Comparison of ENCODE assay signal across 31 cellular contexts in the genomic region with DNA sequence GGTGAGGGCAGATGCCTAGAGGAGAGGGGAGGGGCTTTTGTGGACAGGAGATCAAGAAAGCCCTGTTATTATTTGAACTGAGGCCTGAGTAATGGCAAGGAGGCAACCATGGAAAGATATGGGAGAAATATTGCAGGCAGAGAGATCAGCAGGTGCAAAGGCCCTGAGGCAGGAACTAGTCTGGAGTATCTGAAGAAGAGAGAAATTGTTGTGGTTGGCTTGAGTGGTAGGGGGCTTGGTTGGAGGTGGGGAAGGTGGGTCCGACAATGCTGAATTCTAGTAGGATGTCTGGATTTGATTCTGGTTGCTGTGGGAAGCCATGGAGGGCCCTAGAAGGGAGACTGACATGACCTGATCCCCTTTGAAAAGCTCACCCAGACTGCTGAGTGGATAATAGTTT.
"Had no signal": no experiment of that assay in that cellular context is flagged by ENCODE, and none has a peak within 500 bp of the region (broad histone marks: within the 10 kb centered on the region; RNA-seq: fewer than 3 reads in every experiment).

No MANE protein-coding gene starts in this region.

- H3K36me3 Mint-ChIP-seq: activated naive CD4-positive, alpha-beta T cell treated with anti-CD3 and anti-CD28 coated beads, Interleukin-2, amount 10 ng/mL, durations not matched to agents 7 days and 5 days had no signal

- H3K4me3 Mint-ChIP-seq: activated CD4-positive, alpha-beta memory T cell treated with anti-CD3 and anti-CD28 coated beads, Interleukin-2, amount 10 ng/mL, durations not matched to agents 7 days and 5 days; activated CD4-positive, alpha-beta T cell treated with anti-CD3 and anti-CD28 coated beads for 36 hours; activated CD4-positive, alpha-beta T cell treated with anti-CD3 and anti-CD28 coated beads, Interleukin-2, amount 10 ng/mL, durations not matched to agents 24 days and 14 days; activated naive CD4-positive, alpha-beta T cell treated with anti-CD3 and anti-CD28 coated beads, Interleukin-2, amount 10 ng/mL, durations not matched to agents 7 days and 5 days; activated naive CD8-positive, alpha-beta T cell treated with anti-CD3 and anti-CD28 coated beads, Interleukin-2, amount 10 ng/mL, durations not matched to agents 7 days and 5 days; activated T-cell treated with anti-CD3 and anti-CD28 coated beads, Interleukin-2, amount 50 U/mL, for 24 hours; activated T-cell treated with anti-CD3 and anti-CD28 coated beads, Interleukin-2, amount 50 U/mL, for 72 hours; dendritic cell treated with granulocyte-macrophage colony-stimulating factor and Interleukin-4, amounts not matched to agents 40 ng/mL and 50 ng/mL, for 4 days; endodermal cell; T-helper 2 cell treated with Interferon-gamma antibody and Interleukin-4, amounts not matched to agents 5 μg/mL and 100 μg/mL, for 36 hours had no signal

- ATAC-seq: activated CD4-positive, alpha-beta T cell treated with anti-CD3 and anti-CD28 coated beads for 36 hours; activated naive CD4-positive, alpha-beta T cell treated with anti-CD3 and anti-CD28 coated beads, Interleukin-2, amount 50 U/mL, for 72 hours; activated T-cell treated with anti-CD3 and anti-CD28 coated beads, Interleukin-2, amount 50 U/mL, for 72 hours; foreskin keratinocyte; gastrocnemius medialis; heart left ventricle; T-helper 17 cell had no signal

- DNase-seq: activated CD4-positive, alpha-beta memory T cell treated with anti-CD3 and anti-CD28 coated beads, Interleukin-2, amount 10 ng/mL, durations not matched to agents 7 days and 5 days; activated CD4-positive, alpha-beta T cell treated with anti-CD3 and anti-CD28 coated beads for 36 hours; activated CD4-positive, alpha-beta T cell treated with anti-CD3 and anti-CD28 coated beads, Interleukin-2, amount 10 ng/mL, durations not matched to agents 24 days and 14 days; activated CD4-positive, CD25-positive, alpha-beta regulatory T cell; activated CD4-positive, CD25-positive, alpha-beta regulatory T cell treated with anti-CD3 and anti-CD28 coated beads, Interleukin-2, amount 50 U/mL, for 72 hours; activated CD8-positive, alpha-beta memory T cell treated with anti-CD3 and anti-CD28 coated beads, Interleukin-2, amount 50 U/mL, for 48 hours; activated gamma-delta T cell; activated naive CD4-positive, alpha-beta T cell; activated naive CD4-positive, alpha-beta T cell treated with anti-CD3 and anti-CD28 coated beads, Interleukin-2, amount 10 ng/mL, durations not matched to agents 7 days and 5 days; activated naive CD8-positive, alpha-beta T cell treated with anti-CD3 and anti-CD28 coated beads, Interleukin-2, amount 10 ng/mL, durations not matched to agents 7 days and 5 days; activated T-cell treated with anti-CD3 and anti-CD28 coated beads for 4 hours; activated T-cell treated with anti-CD3 and anti-CD28 coated beads, Interleukin-2, amount 50 U/mL, for 24 hours; activated T-cell treated with anti-CD3 and anti-CD28 coated beads, Interleukin-2, amount 50 U/mL, for 72 hours; brain microvascular endothelial cell; dorsolateral prefrontal cortex; effector memory CD4-positive, alpha-beta T cell; endodermal cell; erythroblast; foreskin keratinocyte; gastrocnemius medialis; glutamatergic neuron; heart left ventricle; T-helper 1 cell; T-helper 17 cell had no signal

- H3K27me3 Mint-ChIP-seq: activated CD4-positive, alpha-beta T cell treated with anti-CD3 and anti-CD28 coated beads for 36 hours had no signal

- H3K27me3 ChIP-seq: ascending aorta, brain microvascular endothelial cell, dorsolateral prefrontal cortex, esophagus muscularis mucosa, foreskin keratinocyte, gastrocnemius medialis, heart left ventricle had no signal

- H3K36me3 ChIP-seq: ascending aorta, brain microvascular endothelial cell, esophagus muscularis mucosa, gastrocnemius medialis, heart left ventricle had no signal

- FAIRE-seq: bronchial epithelial cell had no signal

- H3K4me3 ChIP-seq: ascending aorta, coronary artery, dorsolateral prefrontal cortex, esophagus muscularis mucosa, gastrocnemius medialis, heart left ventricle had no signal

- H3K27ac Mint-ChIP-seq: activated CD4-positive, alpha-beta memory T cell treated with anti-CD3 and anti-CD28 coated beads, Interleukin-2, amount 10 ng/mL, durations not matched to agents 7 days and 5 days; activated CD4-positive, alpha-beta T cell treated with anti-CD3 and anti-CD28 coated beads for 36 hours; activated CD4-positive, alpha-beta T cell treated with anti-CD3 and anti-CD28 coated beads, Interleukin-2, amount 10 ng/mL, durations not matched to agents 24 days and 14 days; activated naive CD4-positive, alpha-beta T cell treated with anti-CD3 and anti-CD28 coated beads, Interleukin-2, amount 10 ng/mL, durations not matched to agents 7 days and 5 days; activated naive CD4-positive, alpha-beta T cell treated with anti-CD3 and anti-CD28 coated beads, Interleukin-2, amount 50 U/mL, for 72 hours; activated naive CD8-positive, alpha-beta T cell treated with anti-CD3 and anti-CD28 coated beads, Interleukin-2, amount 10 ng/mL, durations not matched to agents 7 days and 5 days; activated T-cell treated with anti-CD3 and anti-CD28 coated beads, Interleukin-2, amount 50 U/mL, for 24 hours; activated T-cell treated with anti-CD3 and anti-CD28 coated beads, Interleukin-2, amount 50 U/mL, for 72 hours; dendritic cell treated with granulocyte-macrophage colony-stimulating factor and Interleukin-4, amounts not matched to agents 40 ng/mL and 50 ng/mL, for 4 days; endodermal cell; T-helper 17 cell; T-helper 2 cell treated with Interferon-gamma antibody and Interleukin-4, amounts not matched to agents 5 μg/mL and 100 μg/mL, for 36 hours had no signal

- H3K27ac ChIP-seq: ascending aorta, brain microvascular endothelial cell, coronary artery, dorsolateral prefrontal cortex, esophagus muscularis mucosa, foreskin keratinocyte, gastrocnemius medialis, heart left ventricle had no signal
